In the genomic region with DNA sequence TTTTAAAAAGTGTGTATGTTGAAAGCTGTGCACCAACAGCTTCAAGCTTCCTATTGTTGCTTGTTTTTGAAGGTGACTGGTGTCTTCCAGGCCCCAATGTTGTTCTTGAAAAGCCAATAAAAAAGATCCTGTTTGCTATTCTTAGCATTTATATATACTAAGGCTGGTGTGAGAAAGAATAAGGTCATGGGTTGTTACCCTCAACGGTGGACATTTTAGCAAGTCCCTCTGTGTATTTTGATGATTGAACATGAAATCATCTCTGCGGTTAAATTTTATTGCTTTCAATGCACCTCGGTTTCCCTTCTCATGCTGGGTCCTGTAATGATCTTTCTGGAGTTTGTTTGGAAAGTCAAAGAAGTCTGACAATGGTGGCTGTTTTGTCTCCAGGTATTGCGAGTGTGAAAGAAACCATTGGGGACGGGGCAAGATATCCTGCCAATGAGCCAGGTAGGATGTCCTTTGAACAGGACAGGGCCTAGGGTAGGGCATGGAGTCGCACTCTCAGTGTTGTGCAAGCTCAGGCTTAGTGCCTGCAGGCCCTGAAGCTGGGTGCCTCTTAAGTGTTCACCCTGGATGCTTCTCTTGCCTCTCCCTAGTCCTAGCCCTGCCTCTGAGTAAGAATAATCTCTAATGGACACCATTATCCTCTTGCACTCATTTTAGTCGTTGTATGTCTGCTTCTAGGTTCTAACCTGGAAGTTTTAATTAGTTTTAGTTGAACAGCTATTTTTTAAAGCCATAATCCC, we compare ENCODE assay signal across 29 cellular contexts.
"Had no signal": no experiment of that assay in that cellular context is flagged by ENCODE, and none has a peak within 500 bp of the region (broad histone marks: within the 10 kb centered on the region; RNA-seq: fewer than 3 reads in every experiment).

No MANE protein-coding gene starts in this region.

- ATAC-seq: activated CD8-positive, alpha-beta T cell treated with anti-CD3 and anti-CD28 coated beads for 36 hours; activated T-cell treated with anti-CD3 and anti-CD28 coated beads, Interleukin-2, amount 50 U/mL, for 4 hours; activated T-helper 17 cell treated with anti-CD3 and anti-CD28 coated beads, Interleukin-2, amount 50 U/mL, for 72 hours; gastroesophageal sphincter; pancreas; sciatic nerve; stimulated activated memory B cell treated with anti-CD40 and anti-IgM and Interleukin-4, amounts not matched to agents 10 μg/mL and 1 μg/mL and 100 μg/mL, for 72 hours; stimulated activated naive CD8-positive, alpha-beta T cell treated with anti-CD3 and anti-CD28 coated beads, Interleukin-15, amount 100 ng/mL, for 72 hours had no signal

- FAIRE-seq: endometrium, pancreas had no signal

- DNase-seq: activated B cell treated with CpG ODN at 0.5 μM for 24 hours; activated CD4-positive, alpha-beta T cell treated with anti-CD3 and anti-CD28 coated beads, Interleukin-2, amount 50 U/mL, for 1 hour; activated CD8-positive, alpha-beta T cell treated with anti-CD3 and anti-CD28 coated beads for 36 hours; activated gamma-delta T cell treated with Interleukin-2 at 50 U/mL for 16 hours; activated naive CD4-positive, alpha-beta T cell treated with anti-CD3 and anti-CD28 coated beads, Interleukin-2, amount 50 U/mL, for 16 hours; activated T-cell treated with anti-CD3 and anti-CD28 coated beads, Interleukin-2, amount 50 U/mL, for 4 hours; amygdala; caudate nucleus; effector CD4-positive, alpha-beta T cell; erythroblast; hypothalamus; immature natural killer cell; naive B cell; nephron progenitor cell; pancreas; retina; stimulated activated CD4-positive, alpha-beta T cell treated with anti-CD3 and anti-CD28 coated beads, Interleukin-4, amount 100 ng/mL, for 4 hours; stimulated activated CD8-positive, alpha-beta memory T cell treated with anti-CD3 and anti-CD28 coated beads, Interleukin-4, amount 100 ng/mL, for 48 hours; stimulated activated naive CD8-positive, alpha-beta T cell treated with anti-CD3 and anti-CD28 coated beads, Interleukin-15, amount 100 ng/mL, for 72 hours; substantia nigra; T1000; uterus had no signal

- H3K4me3 ChIP-seq: gastroesophageal sphincter, pancreas, prostate gland, skin epidermis, uterus had no signal
